8 cellular contexts compared by ENCODE assay signal in the genomic region with DNA sequence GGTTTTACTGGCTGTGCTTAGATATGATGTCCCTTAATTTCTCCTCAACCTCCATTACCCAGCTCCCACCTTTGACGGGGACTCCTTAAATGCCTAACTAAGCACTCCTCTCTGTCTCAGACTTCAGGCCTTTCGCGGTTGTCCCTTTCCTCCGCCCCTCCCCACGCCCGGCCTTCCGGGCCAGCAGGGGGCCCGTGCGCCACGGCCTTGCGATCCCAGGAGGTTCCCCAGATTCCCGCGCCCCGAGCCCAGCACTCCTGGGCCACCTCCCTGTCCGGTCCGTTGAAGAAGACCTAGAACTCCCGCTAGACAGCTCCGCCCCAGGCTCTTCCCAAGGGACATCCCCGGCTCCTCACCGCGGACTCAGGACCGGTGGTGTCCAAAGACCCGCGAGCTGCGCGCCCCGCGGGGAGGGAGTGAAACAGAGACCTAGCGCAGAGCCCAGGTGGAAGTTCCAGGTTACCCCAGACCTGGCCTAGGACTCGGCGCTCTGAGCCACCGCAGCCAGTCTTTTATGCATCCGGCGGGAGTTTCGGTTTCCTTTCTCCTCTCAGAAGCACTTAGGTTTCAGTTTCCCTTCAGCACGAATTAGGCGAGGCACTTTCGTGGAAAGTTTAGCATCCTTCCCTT. TPM values are rescaled to one million over a fixed set of nuclear protein-coding genes. Genes with fewer than 3 reads are reported as not detected.
A peak's percentile ranks its signal among the peaks of the same experiment; 100 is the strongest.
DNase-seq lines count a peak whose midpoint lies in the region; ATAC-seq and TF ChIP-seq lines count a peak whose summit lies in the region.

A gene with protein sequence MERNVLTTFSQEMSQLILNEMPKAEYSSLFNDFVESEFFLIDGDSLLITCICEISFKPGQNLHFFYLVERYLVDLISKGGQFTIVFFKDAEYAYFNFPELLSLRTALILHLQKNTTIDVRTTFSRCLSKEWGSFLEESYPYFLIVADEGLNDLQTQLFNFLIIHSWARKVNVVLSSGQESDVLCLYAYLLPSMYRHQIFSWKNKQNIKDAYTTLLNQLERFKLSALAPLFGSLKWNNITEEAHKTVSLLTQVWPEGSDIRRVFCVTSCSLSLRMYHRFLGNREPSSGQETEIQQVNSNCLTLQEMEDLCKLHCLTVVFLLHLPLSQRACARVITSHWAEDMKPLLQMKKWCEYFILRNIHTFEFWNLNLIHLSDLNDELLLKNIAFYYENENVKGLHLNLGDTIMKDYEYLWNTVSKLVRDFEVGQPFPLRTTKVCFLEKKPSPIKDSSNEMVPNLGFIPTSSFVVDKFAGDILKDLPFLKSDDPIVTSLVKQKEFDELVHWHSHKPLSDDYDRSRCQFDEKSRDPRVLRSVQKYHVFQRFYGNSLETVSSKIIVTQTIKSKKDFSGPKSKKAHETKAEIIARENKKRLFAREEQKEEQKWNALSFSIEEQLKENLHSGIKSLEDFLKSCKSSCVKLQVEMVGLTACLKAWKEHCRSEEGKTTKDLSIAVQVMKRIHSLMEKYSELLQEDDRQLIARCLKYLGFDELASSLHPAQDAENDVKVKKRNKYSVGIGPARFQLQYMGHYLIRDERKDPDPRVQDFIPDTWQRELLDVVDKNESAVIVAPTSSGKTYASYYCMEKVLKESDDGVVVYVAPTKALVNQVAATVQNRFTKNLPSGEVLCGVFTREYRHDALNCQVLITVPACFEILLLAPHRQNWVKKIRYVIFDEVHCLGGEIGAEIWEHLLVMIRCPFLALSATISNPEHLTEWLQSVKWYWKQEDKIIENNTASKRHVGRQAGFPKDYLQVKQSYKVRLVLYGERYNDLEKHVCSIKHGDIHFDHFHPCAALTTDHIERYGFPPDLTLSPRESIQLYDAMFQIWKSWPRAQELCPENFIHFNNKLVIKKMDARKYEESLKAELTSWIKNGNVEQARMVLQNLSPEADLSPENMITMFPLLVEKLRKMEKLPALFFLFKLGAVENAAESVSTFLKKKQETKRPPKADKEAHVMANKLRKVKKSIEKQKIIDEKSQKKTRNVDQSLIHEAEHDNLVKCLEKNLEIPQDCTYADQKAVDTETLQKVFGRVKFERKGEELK (N-terminal part only) (minus strand): TSS at position 487 of the 630 bp plus-strand sequence. CDS start 7,493 bp downstream, outside the sequence.

- CTCF ChIA-PET in AG04450 (lab: Charles Lee) = interaction anchor here (0.6 to 2.0 kb wide), 7 partner anchors 9 to 682 kb away, joined by 3 to 9 read pairs (median 4); no protein-coding TSS in a partner anchor

- peaks cover 0 to 3% (median 0%) of the 10 kb centered on the region in 4 donors for H3K4me1 ChIP-seq in right lobe of liver

- under 1% methylated on average over 25 of the region's 38 CpGs for WGBS in right lobe of liver (ENCODE audit: insufficient coverage, low coverage, low lambda C conversion rate, missing lambda C conversion rate)

- DNase-seq in AG04450 (ENCODE audit: low read depth, low spot score) = peak; percentile 37
- peak; percentile 70 for DNase-seq in NCI-H226
- DNase-seq in activated CD4-positive, alpha-beta T cell treated with anti-CD3 and anti-CD28 coated beads, Interleukin-2, amount 50 U/mL, for 4 hours = peak; percentile 86 to 87
- peak in 8 of 10 donors; percentile 4 to 66 (median 32) for DNase-seq in dorsolateral prefrontal cortex
- DNase-seq in right lobe of liver = peak; percentile 83 to 88 (median 84)
- DNase-seq in stimulated activated CD4-positive, alpha-beta T cell treated with anti-CD3 and anti-CD28 coated beads, Interleukin-4, amount 100 ng/mL, for 4 hours = peak; percentile 64 to 89

- H3K27me3 ChIP-seq in AG04450 (ENCODE audit: control insufficient read depth, insufficient read depth, low read length) (no peaks in the 10 kb centered on the region), dorsolateral prefrontal cortex (no peaks in the 10 kb centered on the region), right lobe of liver (no peaks in the 10 kb centered on the region)

- TF ChIP-seq CTCF in AG04450 (IDR thresholded peaks at IDR 0.05; ENCODE audit: low read depth, low read length) (peak; percentile 62), dorsolateral prefrontal cortex (IDR thresholded peaks at IDR 0.05 in 54 of 56, conservative IDR thresholded peaks at IDR 0.05 in 2 of 56; ENCODE audit: low read depth in 1 of 56, partially characterized antibody in 56 of 56) (peak in 35 of 56 donors; percentile 6 to 55 (median 29)), right lobe of liver (IDR thresholded peaks at IDR 0.05) (peak; percentile 42 to 50 (median 44))

- H3K4me3 ChIP-seq in AG04450 (ENCODE audit: low read depth, low read length) (peak within 1 kb of the TSS; percentile 83), dorsolateral prefrontal cortex (peak within 1 kb of the TSS; percentile 64 to 96 (median 83)), right lobe of liver (peak within 1 kb of the TSS; percentile 75 to 85 (median 83))

- peak; percentile 59 for TF ChIP-seq POLR2A in right lobe of liver (IDR thresholded peaks at IDR 0.05)

- intact Hi-C loops in dorsolateral prefrontal cortex (cut with DNase I) = no loop called here
- intact Hi-C loops in right lobe of liver (cut with DNase I) = no loop called here

- ATAC-seq in GM18868 (IDR thresholded peaks at IDR 0.05; ENCODE audit: unreplicated experiment) (peak; percentile 98), HG03108 (IDR thresholded peaks at IDR 0.05; ENCODE audit: unreplicated experiment) (peak; percentile 99), right lobe of liver (peak; percentile 97 to 98 (median 97))

- H3K9me3 ChIP-seq in AG04450 (ENCODE audit: control insufficient read depth, insufficient read depth, low read length) (peaks cover 2% of the 10 kb centered on the region; the same call in 1 of the 2 replicates), right lobe of liver (no peaks in the 10 kb centered on the region)

- H3K27ac ChIP-seq in AG04450 (ENCODE audit: low read depth, low read length) = peak within 1 kb of the TSS; percentile 87
- H3K27ac ChIP-seq in dorsolateral prefrontal cortex = peak within 1 kb of the TSS in 57 of 59 donors; percentile 11 to 97 (median 87)
- H3K27ac ChIP-seq in right lobe of liver = peak within 1 kb of the TSS; percentile 98 to 100 (median 99)

- POLR2A ChIA-PET in AG04450 (lab: Yijun Ruan, JAX) = interaction anchor here (0.6 kb wide), 1 partner anchor 94 kb away, joined by 3 read pairs; no protein-coding TSS in a partner anchor

- H3K36me3 ChIP-seq in right lobe of liver = no peaks in the 10 kb centered on the region

RNA-seq across cellular contexts. Expression of the gene that starts here (rescaled TPM):
- 7.1 and 8.4 TPM in 2 replicates for polyA plus RNA-seq in AG04450 (2011; rRNA removed)
- polyA minus RNA-seq in AG04450 (2011; rRNA and poly(A)+ RNA removed) = 5.7 and 11.9 TPM in 2 replicates
- 10 to 100 TPM in 9 of 120 experiments, 1 to 10 TPM in 111; 1.8 to 31.4 (median 6.1) TPM for total RNA-seq in dorsolateral prefrontal cortex
- total RNA-seq in right lobe of liver = 10 to 100 TPM in 3 of 6 experiments, 1 to 10 TPM in 3; 5.6 to 15.8 (median 10.6) TPM

Comparison
In these comparisons a context has a peak if more than half of its experiments do, and no peak if none do; other contexts are left out.
1. Peak in every context shown above with its lines: DNase-seq, ATAC-seq, H3K4me3 ChIP-seq and H3K27ac ChIP-seq.
2. DNase-seq: peak in every context shown above with its lines; median percentile 86 in activated CD4-positive, alpha-beta T cell treated with anti-CD3 and anti-CD28 coated beads, Interleukin-2, amount 50 U/mL, for 4 hours; 84 in right lobe of liver; 76 in stimulated activated CD4-positive, alpha-beta T cell treated with anti-CD3 and anti-CD28 coated beads, Interleukin-4, amount 100 ng/mL, for 4 hours; 70 in NCI-H226; 37 in AG04450; 32 in dorsolateral prefrontal cortex.